In genomic region chr5:125199968-125200841, GRCh38 we compare ENCODE assay signal across 7 cellular contexts.
DNase-seq lines count a peak whose midpoint lies in the region; ATAC-seq and TF ChIP-seq lines count a peak whose summit lies in the region.

No MANE protein-coding gene starts in this region.

- ATAC-seq in GM19043 (IDR thresholded peaks at IDR 0.05; ENCODE audit: low read depth, unreplicated experiment): peak; percentile 50

- 14 to 15% methylated on average over 15 of the region's 15 CpGs for WGBS in ectodermal cell, 2 experiments

- H3K9me3 Mint-ChIP-seq in nephron progenitor cell: no peaks in the 10 kb centered on the region

- H3K9me3 ChIP-seq in ectodermal cell (ENCODE audit: control insufficient read depth, low read length): no peaks in the 10 kb centered on the region

- H3K27ac ChIP-seq in ectodermal cell (ENCODE audit: insufficient read depth, low read depth, low read length, poor library complexity, severe bottlenecking): peak overlapping the region; percentile 33

- no peaks in the 10 kb centered on the region for H3K36me3 ChIP-seq in ectodermal cell (ENCODE audit: control insufficient read depth, insufficient read depth, low read length)

- peak overlapping the region; percentile 13 for H3K4me3 ChIP-seq in ectodermal cell (ENCODE audit: insufficient read depth, low read depth, low read length)

- no peaks in the 10 kb centered on the region for H3K27me3 Mint-ChIP-seq in nephron progenitor cell (ENCODE audit: low read depth, poor library complexity)

- no peak overlapping the region for H3K27ac Mint-ChIP-seq in nephron progenitor cell

- DNase-seq in NCI-H187 treated with DMSO at 0.1 percent for 48 hours (lab: John Stamatoyannopoulos, UW) (peak; percentile 22), nephron progenitor cell (peak; percentile 25), NK-92 (lab: John Stamatoyannopoulos, UW; ENCODE audit: unreplicated experiment) (no peak)
- no peak for DNase-seq in stimulated activated CD4-positive, alpha-beta T cell treated with anti-CD3 and anti-CD28 coated beads, Interleukin-15, amount 100 ng/mL, for 24 hours
- DNase-seq in stimulated activated CD4-positive, alpha-beta T cell treated with anti-CD3 and anti-CD28 coated beads, Interleukin-4, amount 100 ng/mL, for 1 hour: no peak

- peaks cover 76% of the 10 kb centered on the region for H3K4me1 Mint-ChIP-seq in nephron progenitor cell

- H3K4me3 Mint-ChIP-seq in nephron progenitor cell: peak overlapping the region; percentile 78

- TF ChIP-seq CTCF in nephron progenitor cell (IDR thresholded peaks at IDR 0.05): no peak

- peaks cover 38% of the 10 kb centered on the region for H3K4me1 ChIP-seq in ectodermal cell (ENCODE audit: control insufficient read depth, insufficient read depth, low read length)

- no peaks in the 10 kb centered on the region for H3K27me3 ChIP-seq in ectodermal cell (ENCODE audit: control insufficient read depth, insufficient read depth, low read length, poor library complexity, severe bottlenecking)

- H3K36me3 Mint-ChIP-seq in nephron progenitor cell (ENCODE audit: low read depth): peaks cover 4% of the 10 kb centered on the region

Comparison
In these comparisons a context has a peak if more than half of its experiments do, and no peak if none do; other contexts are left out.
1. DNase-seq: peak in NCI-H187 treated with DMSO at 0.1 percent for 48 hours (single experiment) and nephron progenitor cell (single experiment); none in NK-92 (single experiment), stimulated activated CD4-positive, alpha-beta T cell treated with anti-CD3 and anti-CD28 coated beads, Interleukin-15, amount 100 ng/mL, for 24 hours (single experiment) and stimulated activated CD4-positive, alpha-beta T cell treated with anti-CD3 and anti-CD28 coated beads, Interleukin-4, amount 100 ng/mL, for 1 hour (single experiment).